1 cellular context compared by ENCODE assay signal in the genomic region with DNA sequence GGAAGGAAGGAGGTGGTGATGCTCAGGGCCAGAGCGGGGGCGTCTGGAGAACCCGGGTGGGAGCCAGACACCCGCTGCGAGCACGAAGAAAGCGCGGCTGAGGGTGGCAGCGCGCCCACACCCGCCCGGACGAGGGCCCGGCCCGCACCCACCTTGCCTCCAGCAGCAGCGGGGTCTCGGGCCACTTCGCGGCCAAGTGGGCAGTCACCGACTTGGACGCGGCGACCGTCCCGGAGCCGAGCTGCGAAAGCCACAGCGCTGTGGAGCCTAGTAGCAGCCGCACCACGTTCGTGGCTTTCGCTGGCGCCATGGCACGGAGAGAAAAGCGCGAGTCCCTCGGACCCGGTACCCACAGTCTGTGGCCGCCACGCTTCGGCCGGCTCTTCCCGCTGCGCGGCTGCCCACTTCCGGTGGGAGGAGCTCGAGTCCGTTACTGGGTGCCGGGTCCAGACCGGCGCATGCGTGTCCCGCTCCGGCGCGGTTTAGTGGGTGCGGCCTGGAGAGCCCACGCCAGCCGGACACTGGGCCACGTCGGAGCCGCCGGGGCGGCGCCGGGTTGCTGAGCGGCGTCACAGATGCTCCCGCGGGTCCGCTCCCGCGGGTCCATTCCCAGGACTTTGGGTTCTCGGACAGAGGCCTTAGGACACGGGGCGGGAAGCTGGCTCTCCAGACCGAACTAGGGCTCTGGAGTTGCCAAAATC.
A peak's percentile ranks its signal among the peaks of the same experiment; 100 is the strongest.
TF ChIP-seq lines count a peak whose summit lies in the region.

A gene with protein sequence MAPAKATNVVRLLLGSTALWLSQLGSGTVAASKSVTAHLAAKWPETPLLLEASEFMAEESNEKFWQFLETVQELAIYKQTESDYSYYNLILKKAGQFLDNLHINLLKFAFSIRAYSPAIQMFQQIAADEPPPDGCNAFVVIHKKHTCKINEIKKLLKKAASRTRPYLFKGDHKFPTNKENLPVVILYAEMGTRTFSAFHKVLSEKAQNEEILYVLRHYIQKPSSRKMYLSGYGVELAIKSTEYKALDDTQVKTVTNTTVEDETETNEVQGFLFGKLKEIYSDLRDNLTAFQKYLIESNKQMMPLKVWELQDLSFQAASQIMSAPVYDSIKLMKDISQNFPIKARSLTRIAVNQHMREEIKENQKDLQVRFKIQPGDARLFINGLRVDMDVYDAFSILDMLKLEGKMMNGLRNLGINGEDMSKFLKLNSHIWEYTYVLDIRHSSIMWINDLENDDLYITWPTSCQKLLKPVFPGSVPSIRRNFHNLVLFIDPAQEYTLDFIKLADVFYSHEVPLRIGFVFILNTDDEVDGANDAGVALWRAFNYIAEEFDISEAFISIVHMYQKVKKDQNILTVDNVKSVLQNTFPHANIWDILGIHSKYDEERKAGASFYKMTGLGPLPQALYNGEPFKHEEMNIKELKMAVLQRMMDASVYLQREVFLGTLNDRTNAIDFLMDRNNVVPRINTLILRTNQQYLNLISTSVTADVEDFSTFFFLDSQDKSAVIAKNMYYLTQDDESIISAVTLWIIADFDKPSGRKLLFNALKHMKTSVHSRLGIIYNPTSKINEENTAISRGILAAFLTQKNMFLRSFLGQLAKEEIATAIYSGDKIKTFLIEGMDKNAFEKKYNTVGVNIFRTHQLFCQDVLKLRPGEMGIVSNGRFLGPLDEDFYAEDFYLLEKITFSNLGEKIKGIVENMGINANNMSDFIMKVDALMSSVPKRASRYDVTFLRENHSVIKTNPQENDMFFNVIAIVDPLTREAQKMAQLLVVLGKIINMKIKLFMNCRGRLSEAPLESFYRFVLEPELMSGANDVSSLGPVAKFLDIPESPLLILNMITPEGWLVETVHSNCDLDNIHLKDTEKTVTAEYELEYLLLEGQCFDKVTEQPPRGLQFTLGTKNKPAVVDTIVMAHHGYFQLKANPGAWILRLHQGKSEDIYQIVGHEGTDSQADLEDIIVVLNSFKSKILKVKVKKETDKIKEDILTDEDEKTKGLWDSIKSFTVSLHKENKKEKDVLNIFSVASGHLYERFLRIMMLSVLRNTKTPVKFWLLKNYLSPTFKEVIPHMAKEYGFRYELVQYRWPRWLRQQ (N-terminal part only) (minus strand): TSS at position 399 of the 701 bp plus-strand sequence. CDS start 89 bp downstream, at position 310.

TF ChIP-seq in HepG2, 621 proteins besides CTCF, POLR2A, EP300 and RAD21 (continued from another document and continues in another):
- TF ChIP-seq, protein P1, sequence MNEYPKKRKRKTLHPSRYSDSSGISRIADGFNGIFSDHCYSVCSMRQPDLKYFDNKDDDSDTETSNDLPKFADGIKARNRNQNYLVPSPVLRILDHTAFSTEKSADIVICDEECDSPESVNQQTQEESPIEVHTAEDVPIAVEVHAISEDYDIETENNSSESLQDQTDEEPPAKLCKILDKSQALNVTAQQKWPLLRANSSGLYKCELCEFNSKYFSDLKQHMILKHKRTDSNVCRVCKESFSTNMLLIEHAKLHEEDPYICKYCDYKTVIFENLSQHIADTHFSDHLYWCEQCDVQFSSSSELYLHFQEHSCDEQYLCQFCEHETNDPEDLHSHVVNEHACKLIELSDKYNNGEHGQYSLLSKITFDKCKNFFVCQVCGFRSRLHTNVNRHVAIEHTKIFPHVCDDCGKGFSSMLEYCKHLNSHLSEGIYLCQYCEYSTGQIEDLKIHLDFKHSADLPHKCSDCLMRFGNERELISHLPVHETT (CRISPR knock-in tag; conservative IDR thresholded peaks at IDR 0.05), result peak; percentile 36; the same call in 1 of the 2 replicates
- TF ChIP-seq ZNF33B (CRISPR knock-in tag; IDR thresholded peaks at IDR 0.05) (peak; percentile 75; the same call in 1 of the 2 replicates), ZNF230 (CRISPR knock-in tag; IDR thresholded peaks at IDR 0.05) (0 out of 2 replicates have a peak, but pooled peaks have one; percentile 32), CBX5 (CRISPR knock-in tag; IDR thresholded peaks at IDR 0.05; ENCODE audit: borderline replicate concordance) (peak; percentile 44; the same call in 1 of the 2 replicates), RARG (CRISPR knock-in tag; IDR thresholded peaks at IDR 0.05; ENCODE audit: low read depth) (no peak), STAT6 (CRISPR knock-in tag; IDR thresholded peaks at IDR 0.05; ENCODE audit: borderline replicate concordance) (peak; percentile 43; the same call in 1 of the 2 replicates), MAZ (IDR thresholded peaks at IDR 0.05; ENCODE audit: borderline replicate concordance, low read depth, low read length) (no peak), MAZ (CRISPR knock-in tag; IDR thresholded peaks at IDR 0.05; ENCODE audit: low read depth) (peak; percentile 77), ERF (CRISPR knock-in tag; IDR thresholded peaks at IDR 0.05) (0 out of 2 replicates have a peak, but pooled peaks have one; percentile 15), MEIS2 (CRISPR knock-in tag; IDR thresholded peaks at IDR 0.05) (peak; percentile 28; the same call in 1 of the 2 replicates), CSRNP1 (CRISPR knock-in tag; IDR thresholded peaks at IDR 0.05) (0 out of 2 replicates have a peak, but pooled peaks have one; percentile 42), SAFB2 (CRISPR knock-in tag; IDR thresholded peaks at IDR 0.05; ENCODE audit: borderline replicate concordance, low read depth) (no peak), ZNF142 (CRISPR knock-in tag; IDR thresholded peaks at IDR 0.05) (peak; percentile 65; the same call in 1 of the 2 replicates), ZNF317 (CRISPR knock-in tag; IDR thresholded peaks at IDR 0.05) (0 out of 2 replicates have a peak, but pooled peaks have one; percentile 50), SETDB1 (CRISPR knock-in tag; IDR thresholded peaks at IDR 0.05; ENCODE audit: borderline replicate concordance) (no peak), RBFOX2 (IDR thresholded peaks at IDR 0.05; ENCODE audit: low read depth, low read length) (peak; percentile 94), ZNF563 (CRISPR knock-in tag; IDR thresholded peaks at IDR 0.05) (peak; percentile 73), RERE (CRISPR knock-in tag; IDR thresholded peaks at IDR 0.05; ENCODE audit: low read depth) (no peak; the same call in 1 of the 2 replicates)
- TF ChIP-seq, protein P2, sequence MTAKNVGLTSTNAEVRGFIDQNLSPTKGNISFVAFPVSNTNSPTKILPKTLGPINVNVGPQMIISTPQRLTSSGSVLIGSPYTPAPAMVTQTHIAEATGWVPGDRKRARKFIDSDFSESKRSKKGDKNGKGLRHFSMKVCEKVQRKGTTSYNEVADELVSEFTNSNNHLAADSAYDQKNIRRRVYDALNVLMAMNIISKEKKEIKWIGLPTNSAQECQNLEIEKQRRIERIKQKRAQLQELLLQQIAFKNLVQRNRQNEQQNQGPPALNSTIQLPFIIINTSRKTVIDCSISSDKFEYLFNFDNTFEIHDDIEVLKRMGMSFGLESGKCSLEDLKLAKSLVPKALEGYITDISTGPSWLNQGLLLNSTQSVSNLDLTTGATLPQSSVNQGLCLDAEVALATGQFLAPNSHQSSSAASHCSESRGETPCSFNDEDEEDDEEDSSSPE (CRISPR knock-in tag; IDR thresholded peaks at IDR 0.05), result peak; percentile 89
